In genomic region chr1:29962356-29962755, GRCh38 we compare ENCODE assay signal across 1 cellular context.
TF ChIP-seq lines count a peak whose summit lies in the region.

No MANE protein-coding gene starts in this region.

TF ChIP-seq in HCT116, 20 proteins besides CTCF, POLR2A, EP300 and RAD21 (continued from another document):
- TF ChIP-seq, protein P1, sequence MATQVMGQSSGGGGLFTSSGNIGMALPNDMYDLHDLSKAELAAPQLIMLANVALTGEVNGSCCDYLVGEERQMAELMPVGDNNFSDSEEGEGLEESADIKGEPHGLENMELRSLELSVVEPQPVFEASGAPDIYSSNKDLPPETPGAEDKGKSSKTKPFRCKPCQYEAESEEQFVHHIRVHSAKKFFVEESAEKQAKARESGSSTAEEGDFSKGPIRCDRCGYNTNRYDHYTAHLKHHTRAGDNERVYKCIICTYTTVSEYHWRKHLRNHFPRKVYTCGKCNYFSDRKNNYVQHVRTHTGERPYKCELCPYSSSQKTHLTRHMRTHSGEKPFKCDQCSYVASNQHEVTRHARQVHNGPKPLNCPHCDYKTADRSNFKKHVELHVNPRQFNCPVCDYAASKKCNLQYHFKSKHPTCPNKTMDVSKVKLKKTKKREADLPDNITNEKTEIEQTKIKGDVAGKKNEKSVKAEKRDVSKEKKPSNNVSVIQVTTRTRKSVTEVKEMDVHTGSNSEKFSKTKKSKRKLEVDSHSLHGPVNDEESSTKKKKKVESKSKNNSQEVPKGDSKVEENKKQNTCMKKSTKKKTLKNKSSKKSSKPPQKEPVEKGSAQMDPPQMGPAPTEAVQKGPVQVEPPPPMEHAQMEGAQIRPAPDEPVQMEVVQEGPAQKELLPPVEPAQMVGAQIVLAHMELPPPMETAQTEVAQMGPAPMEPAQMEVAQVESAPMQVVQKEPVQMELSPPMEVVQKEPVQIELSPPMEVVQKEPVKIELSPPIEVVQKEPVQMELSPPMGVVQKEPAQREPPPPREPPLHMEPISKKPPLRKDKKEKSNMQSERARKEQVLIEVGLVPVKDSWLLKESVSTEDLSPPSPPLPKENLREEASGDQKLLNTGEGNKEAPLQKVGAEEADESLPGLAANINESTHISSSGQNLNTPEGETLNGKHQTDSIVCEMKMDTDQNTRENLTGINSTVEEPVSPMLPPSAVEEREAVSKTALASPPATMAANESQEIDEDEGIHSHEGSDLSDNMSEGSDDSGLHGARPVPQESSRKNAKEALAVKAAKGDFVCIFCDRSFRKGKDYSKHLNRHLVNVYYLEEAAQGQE (IDR thresholded peaks at IDR 0.05; ENCODE audit: low read depth): no peak
- TF ChIP-seq ZFX (IDR thresholded peaks at IDR 0.05) (no peak), YY1 (IDR thresholded peaks at IDR 0.05; ENCODE audit: extremely low read depth, insufficient replicate concordance, low read depth, low read length) (no peak), CBX3 (IDR thresholded peaks at IDR 0.05; ENCODE audit: low read depth) (no peak), CEBPB (IDR thresholded peaks at IDR 0.05; ENCODE audit: low read depth) (no peak), ELF1 (IDR thresholded peaks at IDR 0.05; ENCODE audit: borderline replicate concordance, low read depth) (no peak), EZH2 (IDR thresholded peaks at IDR 0.05) (no peak)
